In genomic region chr11:119121811-119122124, GRCh38 we compare ENCODE assay signal across 8 cellular contexts. TPM values are rescaled to one million over a fixed set of nuclear protein-coding genes. Genes with fewer than 3 reads are reported as not detected.
A peak's percentile ranks its signal among the peaks of the same experiment; 100 is the strongest.
DNase-seq lines count a peak whose midpoint lies in the region; ATAC-seq, FAIRE-seq and TF ChIP-seq lines count a peak whose summit lies in the region.

No MANE protein-coding gene starts in this region.

- no peak for TF ChIP-seq POLR2A in H54 (IDR thresholded peaks at IDR 0.05; ENCODE audit: low read depth, low read length)

- peaks cover 24 to 43% (median 37%) of the 10 kb centered on the region in 11 experiments for H3K36me3 ChIP-seq in BLaER1 treated with 17β-estradiol and CSF1 and Interleukin-3, amounts not matched to agents 10 nM and 100 nM

- H3K36me3 Mint-ChIP-seq in mesothelial cell of epicardium, result peaks cover 8% of the 10 kb centered on the region

- no peak for FAIRE-seq in H54 (lab: Jason Lieb, UNC)

- H3K9me3 Mint-ChIP-seq in mesothelial cell of epicardium, result no peaks in the 10 kb centered on the region

- peak overlapping the region; percentile 76 to 91 (median 84) for H3K9ac ChIP-seq in BLaER1 treated with 17β-estradiol and CSF1 and Interleukin-3, amounts not matched to agents 10 nM and 100 nM

- ATAC-seq in HG02943 (IDR thresholded peaks at IDR 0.05; ENCODE audit: low read depth, unreplicated experiment) (peak; percentile 11), GM21515 (IDR thresholded peaks at IDR 0.05; ENCODE audit: unreplicated experiment) (no peak)

- H3K4me1 Mint-ChIP-seq in mesothelial cell of epicardium, result peaks cover 22% of the 10 kb centered on the region

- in situ Hi-C loops in astrocyte of the cerebellum (cut with HindIII; ENCODE audit: low sequenced_read_pairs), result loop anchor here (25.0 kb wide), 1 partner anchor 166 kb away; no protein-coding TSS in a partner anchor

- no peak for TF ChIP-seq CTCF in astrocyte of the cerebellum (IDR thresholded peaks at IDR 0.05; ENCODE audit: low read depth, low read length, missing control alignments)
- TF ChIP-seq CTCF in mesothelial cell of epicardium (IDR thresholded peaks at IDR 0.05; ENCODE audit: unreplicated experiment), result no peak

- H3K27me3 ChIP-seq in BLaER1 treated with 17β-estradiol and CSF1 and Interleukin-3, amounts not matched to agents 10 nM and 100 nM, result no peaks in the 10 kb centered on the region

- H3K27ac Mint-ChIP-seq in mesothelial cell of epicardium, result peak overlapping the region; percentile 93

- DNase-seq in astrocyte of the cerebellum (ENCODE audit: low read depth), result no peak
- DNase-seq in mesothelial cell of epicardium (ENCODE audit: low spot score in 2 of 2, unreplicated experiment in 2 of 2), result no peak
- no peak for DNase-seq in NCI-H524 (lab: John Stamatoyannopoulos, UW)
- no peak for DNase-seq in H4 (ENCODE audit: low spot score)
- DNase-seq in H54 (ENCODE audit: insufficient read length, low spot score), result no peak

- peaks cover 0 to 23% (median 11%) of the 10 kb centered on the region in 11 experiments; a peak in 14 of 22 replicates for H4K20me1 ChIP-seq in BLaER1 treated with 17β-estradiol and CSF1 and Interleukin-3, amounts not matched to agents 10 nM and 100 nM

- H3K27ac ChIP-seq in BLaER1 treated with 17β-estradiol and CSF1 and Interleukin-3, amounts not matched to agents 10 nM and 100 nM, result peak overlapping the region; percentile 25 to 79 (median 66); a peak in 21 of 22 replicates

- H3K4me2 ChIP-seq in BLaER1 treated with 17β-estradiol and CSF1 and Interleukin-3, amounts not matched to agents 10 nM and 100 nM, result peak overlapping the region; percentile 81 to 98 (median 92)

- H3K4me1 ChIP-seq in BLaER1 treated with 17β-estradiol and CSF1 and Interleukin-3, amounts not matched to agents 10 nM and 100 nM, result peaks cover 25 to 33% (median 28%) of the 10 kb centered on the region in 10 experiments

- H3K9me3 ChIP-seq in BLaER1 treated with 17β-estradiol and CSF1 and Interleukin-3, amounts not matched to agents 10 nM and 100 nM (replicated peaks in 1 of 11), result no peaks in the 10 kb centered on the region

- H3K4me3 ChIP-seq in BLaER1 treated with 17β-estradiol and CSF1 and Interleukin-3, amounts not matched to agents 10 nM and 100 nM, result peak overlapping the region; percentile 77 to 96 (median 87)
- peak overlapping the region; percentile 90 for H3K4me3 ChIP-seq in astrocyte of the cerebellum (ENCODE audit: low read depth, low read length)

- no peaks in the 10 kb centered on the region for H3K27me3 Mint-ChIP-seq in mesothelial cell of epicardium (ENCODE audit: low read depth)

- H3K4me3 Mint-ChIP-seq in mesothelial cell of epicardium, result peak overlapping the region; percentile 89

RNA-seq across cellular contexts. Expression of gene HINFP, which starts 0.4 kb away (rescaled TPM):
- 32.8 to 36.7 TPM (median 34.4 TPM) in 3 replicates for total RNA-seq in mesothelial cell of epicardium
- total RNA-seq in H4 (2014; rRNA removed; shearing (Covaris generic)), result 6.1 and 7.2 TPM in 2 replicates

RNA-seq across cellular contexts. Expression of gene C2CD2L, which starts 14.6 kb away (rescaled TPM):
- total RNA-seq in mesothelial cell of epicardium, result 8.7 to 10.5 TPM (median 10.0 TPM) in 3 replicates
- total RNA-seq in H4 (2014; rRNA removed; shearing (Covaris generic)), result 2.3 and 5.1 TPM in 2 replicates

RNA-seq across cellular contexts. Expression of gene DPAGT1, which starts 20.1 kb away (rescaled TPM):
- total RNA-seq in mesothelial cell of epicardium, result 38.2 to 47.7 TPM (median 44.9 TPM) in 3 replicates
- total RNA-seq in H4 (2014; rRNA removed; shearing (Covaris generic)), result 25.0 and 43.7 TPM in 2 replicates

RNA-seq across cellular contexts. Expression of gene ABCG4, which starts 27.1 kb away (rescaled TPM):
- 1.9 to 2.6 TPM (median 2.0 TPM) in 3 replicates for total RNA-seq in mesothelial cell of epicardium
- total RNA-seq in H4 (2014; rRNA removed; shearing (Covaris generic)), result 0.25 TPM in 1 of 2 replicates, not detected in the other

RNA-seq across cellular contexts. Expression of gene HMBS, which starts 37.1 kb away (rescaled TPM):
- total RNA-seq in mesothelial cell of epicardium, result 28.0 to 29.1 TPM (median 28.1 TPM) in 3 replicates
- 6.2 and 16.4 TPM in 2 replicates for total RNA-seq in H4 (2014; rRNA removed; shearing (Covaris generic))
